ENCODE assay signal across 14 cellular contexts in genomic region chr3:188036375-188036985, GRCh38.
A peak's percentile ranks its signal among the peaks of the same experiment; 100 is the strongest.
DNase-seq lines count a peak whose midpoint lies in the region; ATAC-seq and TF ChIP-seq lines count a peak whose summit lies in the region.
"Had no signal": no experiment of that assay in that cellular context is flagged by ENCODE, and none has a peak within 500 bp of the region (broad histone marks: within the 10 kb centered on the region; RNA-seq: fewer than 3 reads in every experiment).

No MANE protein-coding gene starts in this region.

- H3K9me3 ChIP-seq in left lung: no peaks in the 10 kb centered on the region
- H3K9me3 ChIP-seq: MG63, Peyer's patch had no signal

- H3K36me3 Mint-ChIP-seq in activated CD4-positive, alpha-beta memory T cell treated with anti-CD3 and anti-CD28 coated beads, Interleukin-2, amount 10 ng/mL, durations not matched to agents 7 days and 5 days (ENCODE audit: low read depth): peaks cover 10% of the 10 kb centered on the region

- no peak overlapping the region for H3K4me3 ChIP-seq in left lung
- H3K4me3 ChIP-seq: MG63, Peyer's patch had no signal

- no peak overlapping the region for H3K4me3 Mint-ChIP-seq in activated CD4-positive, alpha-beta memory T cell treated with anti-CD3 and anti-CD28 coated beads, Interleukin-2, amount 10 ng/mL, durations not matched to agents 7 days and 5 days
- H3K4me3 Mint-ChIP-seq: dendritic cell treated with granulocyte-macrophage colony-stimulating factor and Interleukin-4, amounts not matched to agents 40 ng/mL and 50 ng/mL, for 4 days had no signal

- H3K27ac ChIP-seq in VCaP (peak overlapping the region; percentile 75), left lung (no peak overlapping the region)
- H3K27ac ChIP-seq: Peyer's patch had no signal

- DNase-seq in Right ventricle myocardium inferior (ENCODE audit: missing footprints) (no peak), cardiac septum (ENCODE audit: low spot score) (no peak), left lung (no peak), 8988T (no peak), GM20000 (ENCODE audit: low spot score) (no peak)
- no peak for DNase-seq in activated CD4-positive, alpha-beta memory T cell treated with anti-CD3 and anti-CD28 coated beads, Interleukin-2, amount 10 ng/mL, durations not matched to agents 7 days and 5 days
- no peak for DNase-seq in activated effector memory CD4-positive, alpha-beta T cell treated with anti-CD3 and anti-CD28 coated beads, Interleukin-2, amount 50 U/mL, for 16 hours
- DNase-seq: activated CD4-positive, alpha-beta T cell treated with anti-CD3 and anti-CD28 coated beads, Interleukin-2, amount 50 U/mL, for 48 hours; aorta; Peyer's patch had no signal

- H3K27ac Mint-ChIP-seq in activated CD4-positive, alpha-beta memory T cell treated with anti-CD3 and anti-CD28 coated beads, Interleukin-2, amount 10 ng/mL, durations not matched to agents 7 days and 5 days: no peak overlapping the region
- H3K27ac Mint-ChIP-seq: activated T-helper 2 cell treated with anti-CD3 and anti-CD28 coated beads, Interferon-gamma antibody, Interleukin-2, Interleukin-4, amounts not matched to agents 10 μg/mL and 5 μg/mL and 100 μg/mL, durations not matched to agents 14 hours and 24 hours and 36 hours; dendritic cell treated with granulocyte-macrophage colony-stimulating factor and Interleukin-4, amounts not matched to agents 40 ng/mL and 50 ng/mL, for 4 days had no signal

- peaks cover 7% of the 10 kb centered on the region for H3K27me3 Mint-ChIP-seq in activated CD4-positive, alpha-beta memory T cell treated with anti-CD3 and anti-CD28 coated beads, Interleukin-2, amount 10 ng/mL, durations not matched to agents 7 days and 5 days

- intact Hi-C loops in Right ventricle myocardium inferior (cut with DNase I): loop anchor here (2.0 to 5.0 kb wide), 4 partner anchors 74 to 911 kb away; partner anchors contain the start of gene LPP
- intact Hi-C loops in cardiac septum (cut with DNase I): loop anchor here (5.0 kb wide), 1 partner anchor 289 kb away; the partner anchor contains the start of gene BCL6
- intact Hi-C loops in left lung (cut with DNase I): no loop called here

- peaks cover 0 to 15% of the 10 kb centered on the region in 2 donors for H3K4me1 ChIP-seq in left lung

- peaks cover 11% of the 10 kb centered on the region for H3K9me3 Mint-ChIP-seq in activated CD4-positive, alpha-beta memory T cell treated with anti-CD3 and anti-CD28 coated beads, Interleukin-2, amount 10 ng/mL, durations not matched to agents 7 days and 5 days
- H3K9me3 Mint-ChIP-seq: dendritic cell treated with granulocyte-macrophage colony-stimulating factor and Interleukin-4, amounts not matched to agents 40 ng/mL and 50 ng/mL, for 4 days had no signal

- no peak for TF ChIP-seq CTCF in VCaP (conservative IDR thresholded peaks at IDR 0.05)
- TF ChIP-seq CTCF in left lung (IDR thresholded peaks at IDR 0.05): no peak
- no peak for TF ChIP-seq CTCF in GM20000 (IDR thresholded peaks at IDR 0.05; ENCODE audit: extremely low read depth, missing control alignments)

- POLR2A ChIA-PET in activated CD4-positive, alpha-beta memory T cell treated with anti-CD3 and anti-CD28 coated beads, Interleukin-2, amount 10 ng/mL, durations not matched to agents 7 days and 5 days (lab: Charles Lee): no interaction called here

- peaks cover 14% of the 10 kb centered on the region for H3K4me1 Mint-ChIP-seq in activated CD4-positive, alpha-beta memory T cell treated with anti-CD3 and anti-CD28 coated beads, Interleukin-2, amount 10 ng/mL, durations not matched to agents 7 days and 5 days

- CTCF ChIA-PET in activated CD4-positive, alpha-beta memory T cell treated with anti-CD3 and anti-CD28 coated beads, Interleukin-2, amount 10 ng/mL, durations not matched to agents 7 days and 5 days (lab: Charles Lee): no interaction called here

- ATAC-seq in Right ventricle myocardium inferior (peak; percentile 75), left lung (peak; percentile 64)

- H3K36me3 ChIP-seq in left lung: no peaks in the 10 kb centered on the region
- H3K36me3 ChIP-seq: MG63, Peyer's patch had no signal

- H3K27me3 ChIP-seq in left lung: no peaks in the 10 kb centered on the region
- H3K27me3 ChIP-seq: MG63, Peyer's patch had no signal

Comparison
In these comparisons a context has a peak if more than half of its experiments do, and no peak if none do; other contexts are left out.
1. intact Hi-C loops: an anchor here in Right ventricle myocardium inferior (2.0 to 5.0 kb wide) and cardiac septum (5.0 kb wide); none called in left lung.